Comparison of ENCODE assay signal across 8 cellular contexts in the genomic region with DNA sequence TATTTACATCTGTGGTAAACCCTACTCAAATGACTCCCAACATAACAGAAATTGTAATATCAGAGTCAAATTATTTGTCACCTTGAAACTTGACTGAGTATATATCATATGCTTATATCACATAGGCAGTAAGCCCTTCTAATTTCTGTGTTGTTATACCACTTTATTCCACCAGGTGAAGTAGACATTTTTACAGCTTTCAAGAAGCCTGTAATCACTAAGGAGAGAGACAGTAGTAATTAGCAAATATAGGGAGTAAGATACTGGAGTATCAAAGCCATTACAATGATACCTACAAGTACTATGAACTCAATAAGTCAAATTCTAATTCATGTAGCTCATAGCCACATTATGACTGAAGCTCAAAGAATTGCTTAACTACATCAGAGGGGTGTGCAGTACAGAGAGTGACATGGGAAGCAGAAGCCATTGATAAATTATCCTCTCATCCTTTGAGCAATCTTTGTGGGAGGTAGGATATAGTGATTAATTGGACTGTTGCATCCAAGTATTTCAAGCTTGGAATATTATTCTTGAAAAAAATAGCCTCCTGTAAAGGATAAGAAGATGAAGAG.
DNase-seq lines count a peak whose midpoint lies in the region; ATAC-seq and TF ChIP-seq lines count a peak whose summit lies in the region.

No MANE protein-coding gene starts in this region.

- no TSS peak for BruUV-seq in Caco-2 (replicated peaks; lab: Mats Ljungman, UMichigan)

- ATAC-seq in GM18858 (IDR thresholded peaks at IDR 0.05; ENCODE audit: unreplicated experiment) = peak; percentile 94
- peak; percentile 83 for ATAC-seq in HG02759 (IDR thresholded peaks at IDR 0.05; ENCODE audit: unreplicated experiment)

- H3K36me3 ChIP-seq in Caco-2 (ENCODE audit: control insufficient read depth, insufficient read depth, low read length) = no peaks in the 10 kb centered on the region
- H3K36me3 ChIP-seq in MG63 = no peaks in the 10 kb centered on the region

- TF ChIP-seq CTCF in mesothelial cell of epicardium (IDR thresholded peaks at IDR 0.05; ENCODE audit: unreplicated experiment) = peak; percentile 74
- TF ChIP-seq CTCF in Caco-2 (IDR thresholded peaks at IDR 0.05; ENCODE audit: insufficient read depth in 1 of 2, low read depth in 1 of 2, low read length in 1 of 2, severe bottlenecking in 1 of 2, unreplicated experiment in 1 of 2) = no peak

- CTCF ChIA-PET in Caco-2 (lab: Charles Lee) = no interaction called here

- H3K27me3 Mint-ChIP-seq in mesothelial cell of epicardium (ENCODE audit: low read depth) = no peaks in the 10 kb centered on the region
- H3K27me3 Mint-ChIP-seq in Caco-2 (ENCODE audit: insufficient read depth, unreplicated experiment) = no peaks in the 10 kb centered on the region

- peaks cover 13% of the 10 kb centered on the region for H3K9me3 ChIP-seq in Caco-2
- no peaks in the 10 kb centered on the region; the same call in 1 of the 2 replicates for H3K9me3 ChIP-seq in MG63

- intact Hi-C loops in Caco-2 (cut with micrococcal nuclease; ENCODE audit: unreplicated experiment) = no loop called here

- H3K9me3 Mint-ChIP-seq in mesothelial cell of epicardium = peaks cover 17% of the 10 kb centered on the region
- peaks cover 21% of the 10 kb centered on the region for H3K9me3 Mint-ChIP-seq in Caco-2 (ENCODE audit: unreplicated experiment)

- H3K27ac Mint-ChIP-seq in mesothelial cell of epicardium = no peak overlapping the region
- H3K27ac Mint-ChIP-seq in Caco-2 (ENCODE audit: unreplicated experiment) = no peak overlapping the region

- H3K27me3 ChIP-seq in Caco-2 (replicated peaks; ENCODE audit: control insufficient read depth, insufficient read depth, low read length) = no peaks in the 10 kb centered on the region
- no peaks in the 10 kb centered on the region for H3K27me3 ChIP-seq in MG63

- H3K36me3 Mint-ChIP-seq in mesothelial cell of epicardium (peaks cover 4% of the 10 kb centered on the region), Caco-2 (ENCODE audit: insufficient read depth, unreplicated experiment) (no peaks in the 10 kb centered on the region)

- POLR2A ChIA-PET in Caco-2 (lab: Charles Lee) = no interaction called here

- H3K4me3 Mint-ChIP-seq in mesothelial cell of epicardium = no peak overlapping the region
- no peak overlapping the region for H3K4me3 Mint-ChIP-seq in Caco-2 (ENCODE audit: unreplicated experiment)

- peaks cover 17% of the 10 kb centered on the region for H3K4me1 ChIP-seq in Caco-2

- H3K4me1 Mint-ChIP-seq in mesothelial cell of epicardium (peaks cover 10% of the 10 kb centered on the region), Caco-2 (ENCODE audit: low read depth, unreplicated experiment) (peaks cover 8% of the 10 kb centered on the region)

- DNase-seq in NCI-H69 (lab: John Stamatoyannopoulos, UW) (peak; percentile 16), mesothelial cell of epicardium (ENCODE audit: low spot score in 2 of 2, unreplicated experiment in 2 of 2) (no peak), Caco-2 (no peak), NCI-H510A treated with DMSO at 0.1 percent for 48 hours (lab: John Stamatoyannopoulos, UW) (no peak), HPDE6-E6E7 (ENCODE audit: extremely low spot score) (no peak), MG63 (no peak)

- no peak overlapping the region for H3K4me3 ChIP-seq in Caco-2 (ENCODE audit: low read depth, low read length)
- no peak overlapping the region for H3K4me3 ChIP-seq in MG63
